ENCODE assay signal across 22 cellular contexts in genomic region chr4:24076811-24077210, GRCh38.
"Had no signal": no experiment of that assay in that cellular context is flagged by ENCODE, and none has a peak within 500 bp of the region (broad histone marks: within the 10 kb centered on the region; RNA-seq: fewer than 3 reads in every experiment).

No MANE protein-coding gene starts in this region.

- H3K9me3 ChIP-seq: adrenal gland, body of pancreas, breast epithelium had no signal

- H3K4me3 ChIP-seq: adrenal gland, body of pancreas, breast epithelium had no signal

- H3K9me3 Mint-ChIP-seq: activated CD4-positive, alpha-beta T cell treated with anti-CD3 and anti-CD28 coated beads, Interleukin-2, amount 10 ng/mL, durations not matched to agents 24 days and 14 days; activated T-helper 2 cell treated with anti-CD3 and anti-CD28 coated beads, Interferon-gamma antibody, Interleukin-2, Interleukin-4, amounts not matched to agents 10 μg/mL and 5 μg/mL and 100 μg/mL, durations not matched to agents 14 hours and 24 hours and 36 hours; T-helper 2 cell treated with Interferon-gamma antibody and Interleukin-4, amounts not matched to agents 5 μg/mL and 100 μg/mL, for 36 hours had no signal

- H3K27me3 Mint-ChIP-seq: activated CD4-positive, alpha-beta T cell treated with anti-CD3 and anti-CD28 coated beads, Interleukin-2, amount 10 ng/mL, durations not matched to agents 24 days and 14 days; activated T-cell treated with anti-CD3 and anti-CD28 coated beads, Interleukin-2, amount 50 U/mL, for 24 hours had no signal

- H3K4me1 ChIP-seq: adrenal gland, breast epithelium had no signal

- H3K27ac Mint-ChIP-seq: activated CD4-positive, alpha-beta T cell treated with anti-CD3 and anti-CD28 coated beads, Interleukin-2, amount 10 ng/mL, durations not matched to agents 24 days and 14 days; activated CD8-positive, alpha-beta T cell treated with anti-CD3 and anti-CD28 coated beads, Interleukin-2, amount 10 ng/mL, durations not matched to agents 7 days and 5 days; activated naive CD4-positive, alpha-beta T cell treated with anti-CD3 and anti-CD28 coated beads for 36 hours; activated naive CD4-positive, alpha-beta T cell treated with anti-CD3 and anti-CD28 coated beads, Interleukin-2, amount 50 U/mL, for 72 hours; activated T-cell treated with anti-CD3 and anti-CD28 coated beads, Interleukin-2, amount 50 U/mL, for 24 hours; activated T-helper 2 cell treated with anti-CD3 and anti-CD28 coated beads, Interferon-gamma antibody, Interleukin-2, Interleukin-4, amounts not matched to agents 10 μg/mL and 5 μg/mL and 100 μg/mL, durations not matched to agents 14 hours and 24 hours and 36 hours; T-helper 1 cell treated with Interleukin-12 subunit alpha and Interleukin-12 subunit beta and Interleukin-4 antibody, amounts not matched to agents 30 μg/mL and 1 μg/mL, for 36 hours; T-helper 2 cell treated with Interferon-gamma antibody and Interleukin-4, amounts not matched to agents 5 μg/mL and 100 μg/mL, for 36 hours had no signal

- H3K27me3 ChIP-seq: adrenal gland, body of pancreas, breast epithelium had no signal

- H3K4me3 Mint-ChIP-seq: activated CD4-positive, alpha-beta T cell treated with anti-CD3 and anti-CD28 coated beads, Interleukin-2, amount 10 ng/mL, durations not matched to agents 24 days and 14 days; activated CD8-positive, alpha-beta T cell treated with anti-CD3 and anti-CD28 coated beads, Interleukin-2, amount 10 ng/mL, durations not matched to agents 7 days and 5 days; activated naive CD4-positive, alpha-beta T cell treated with anti-CD3 and anti-CD28 coated beads for 36 hours; activated T-cell treated with anti-CD3 and anti-CD28 coated beads, Interleukin-2, amount 50 U/mL, for 24 hours; T-helper 1 cell treated with Interleukin-12 subunit alpha and Interleukin-12 subunit beta and Interleukin-4 antibody, amounts not matched to agents 30 μg/mL and 1 μg/mL, for 36 hours; T-helper 2 cell treated with Interferon-gamma antibody and Interleukin-4, amounts not matched to agents 5 μg/mL and 100 μg/mL, for 36 hours had no signal

- H3K27ac ChIP-seq: adrenal gland, body of pancreas, breast epithelium had no signal

- H3K4me1 Mint-ChIP-seq: activated CD4-positive, alpha-beta T cell treated with anti-CD3 and anti-CD28 coated beads, Interleukin-2, amount 10 ng/mL, durations not matched to agents 24 days and 14 days had no signal

- H3K36me3 ChIP-seq: adrenal gland, breast epithelium had no signal

- DNase-seq: activated CD4-positive, alpha-beta T cell treated with anti-CD3 and anti-CD28 coated beads, Interleukin-2, amount 10 ng/mL, durations not matched to agents 24 days and 14 days; activated CD4-positive, alpha-beta T cell treated with anti-CD3 and anti-CD28 coated beads, Interleukin-2, amount 50 U/mL, for 48 hours; activated CD8-positive, alpha-beta T cell treated with anti-CD3 and anti-CD28 coated beads, Interleukin-2, amount 10 ng/mL, durations not matched to agents 7 days and 5 days; activated gamma-delta T cell treated with Interleukin-2 at 50 U/mL for 16 hours; activated naive CD4-positive, alpha-beta T cell treated with anti-CD3 and anti-CD28 coated beads for 36 hours; activated T-cell treated with anti-CD3 and anti-CD28 coated beads, Interleukin-2, amount 50 U/mL, for 24 hours; adrenal gland; body of pancreas; MM.1S; MV-4-11; NCI-H1092; NCI-H1436 treated with DMSO at 0.1 percent for 48 hours; NCI-H1694 treated with DMSO at 0.1 percent for 48 hours; NCI-H2029; NCI-H345; NCI-H524 treated with DMSO at 0.1 percent for 48 hours; Right ventricle myocardium superior had no signal
